1 cellular context compared by ENCODE assay signal in the genomic region with DNA sequence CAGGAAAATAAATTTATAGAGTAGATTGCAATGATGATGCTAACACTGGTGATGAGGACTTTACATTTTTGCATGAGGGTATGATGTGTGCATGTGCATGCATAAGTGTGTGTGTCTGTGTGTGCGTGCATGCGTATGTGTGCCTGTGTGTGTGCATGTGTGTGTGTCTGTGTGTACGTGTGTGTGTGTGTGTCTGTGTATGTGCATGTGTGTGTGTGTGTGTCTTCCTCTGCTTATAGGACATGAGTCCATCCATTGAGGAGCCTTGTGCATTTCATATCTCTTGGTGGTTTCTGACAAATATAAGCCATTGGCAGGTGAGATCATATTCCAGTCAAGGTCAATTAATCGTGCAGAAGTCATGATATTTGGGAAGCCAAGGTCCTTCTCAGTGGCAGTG.
TF ChIP-seq lines count a peak whose summit lies in the region.

No MANE protein-coding gene starts in this region.

TF ChIP-seq in H1, 55 proteins besides CTCF, POLR2A, EP300 and RAD21 (continued from another document):
- TF ChIP-seq POLR2AphosphoS5 (IDR thresholded peaks at IDR 0.05; ENCODE audit: low read depth, low read length) (no peak), TAF7 (optimal IDR thresholded peaks at IDR 0.05; ENCODE audit: borderline replicate concordance, low read depth, low read length) (no peak), HDAC6 (IDR thresholded peaks at IDR 0.05; ENCODE audit: low read depth, low read length) (no peak), GABPA (IDR thresholded peaks at IDR 0.05; ENCODE audit: borderline replicate concordance, insufficient read depth, low read length) (no peak), KDM5A (IDR thresholded peaks at IDR 0.05; ENCODE audit: low read length) (no peak), SAP30 (IDR thresholded peaks at IDR 0.05; ENCODE audit: insufficient read depth, insufficient replicate concordance, low read length) (no peak), KDM4A (IDR thresholded peaks at IDR 0.05; ENCODE audit: low read depth, low read length, severe bottlenecking) (no peak)
